Comparison of ENCODE assay signal across 27 cellular contexts in genomic region chr5:58738336-58738735, GRCh38.
"Had no signal": no experiment of that assay in that cellular context is flagged by ENCODE, and none has a peak within 500 bp of the region (broad histone marks: within the 10 kb centered on the region; RNA-seq: fewer than 3 reads in every experiment).

No MANE protein-coding gene starts in this region.

- H3K36me3 ChIP-seq: brain microvascular endothelial cell, WERI-Rb-1 had no signal

- ATAC-seq: activated CD8-positive, alpha-beta memory T cell treated with anti-CD3 and anti-CD28 coated beads, Interleukin-2, amount 10 ng/mL, durations not matched to agents 7 days and 5 days had no signal

- H3K27me3 ChIP-seq: brain microvascular endothelial cell had no signal

- H3K27ac ChIP-seq: brain microvascular endothelial cell, WERI-Rb-1 had no signal

- DNase-seq: activated CD4-positive, alpha-beta memory T cell treated with anti-CD3 and anti-CD28 coated beads, Interleukin-2, amount 10 ng/mL, durations not matched to agents 7 days and 5 days; activated CD4-positive, alpha-beta T cell treated with anti-CD3 and anti-CD28 coated beads for 1 hour; activated CD4-positive, alpha-beta T cell treated with anti-CD3 and anti-CD28 coated beads for 48 hours; activated CD4-positive, CD25-positive, alpha-beta regulatory T cell; activated CD8-positive, alpha-beta memory T cell treated with anti-CD3 and anti-CD28 coated beads for 24 hours; activated CD8-positive, alpha-beta memory T cell treated with anti-CD3 and anti-CD28 coated beads, Interleukin-2, amount 10 ng/mL, durations not matched to agents 7 days and 5 days; activated CD8-positive, alpha-beta memory T cell treated with anti-CD3 and anti-CD28 coated beads, Interleukin-2, amount 50 U/mL, for 48 hours; activated effector memory CD4-positive, alpha-beta T cell treated with Interleukin-2 at 50 U/mL for 16 hours; activated naive CD4-positive, alpha-beta T cell treated with anti-CD3 and anti-CD28 coated beads, Interleukin-2, amount 50 U/mL, for 16 hours; activated naive CD8-positive, alpha-beta T cell treated with anti-CD3 and anti-CD28 coated beads for 36 hours; activated T-cell treated with anti-CD3 and anti-CD28 coated beads, Interleukin-2, amount 50 U/mL, for 48 hours; amniotic stem cell; aorta; brain microvascular endothelial cell; central memory CD4-positive, alpha-beta T cell; Karpas-422; KBM-7; NCI-H1105; NCI-H1417 treated with DMSO at 0.1 percent for 48 hours; NCI-H1694; NCI-H1930; NCI-H2081 treated with DMSO at 0.1 percent for 48 hours; NCI-H345; NCI-H524 treated with DMSO at 0.1 percent for 48 hours; Right ventricle myocardium superior; T1000; WERI-Rb-1 had no signal
